ENCODE assay signal across 24 cellular contexts in genomic region chr3:2212211-2212610, GRCh38.
"Had no signal": no experiment of that assay in that cellular context is flagged by ENCODE, and none has a peak within 500 bp of the region (broad histone marks: within the 10 kb centered on the region; RNA-seq: fewer than 3 reads in every experiment).

No MANE protein-coding gene starts in this region.

- H3K27me3 ChIP-seq: dorsolateral prefrontal cortex, esophagus squamous epithelium, gastrocnemius medialis, heart left ventricle, hepatocyte, left lung had no signal

- ATAC-seq: esophagus mucosa; gastrocnemius medialis; heart left ventricle; left cardiac atrium; left lung; left ventricle myocardium superior; lower lobe of right lung; mucosa of descending colon; naive thymus-derived CD8-positive, alpha-beta T cell had no signal

- H3K4me3 ChIP-seq: coronary artery, dorsolateral prefrontal cortex, esophagus squamous epithelium, gastrocnemius medialis, heart left ventricle, hepatocyte, left lung, lower lobe of right lung, mucosa of descending colon had no signal

- H3K36me3 ChIP-seq: esophagus squamous epithelium, gastrocnemius medialis, heart left ventricle, left lung, lower lobe of right lung had no signal

- H3K4me2 ChIP-seq: hepatocyte had no signal

- DNase-seq: dermis blood vessel endothelial cell; dorsolateral prefrontal cortex; effector CD4-positive, alpha-beta T cell; effector memory CD4-positive, alpha-beta T cell; erythroblast; esophagus squamous epithelium; foreskin fibroblast; gastrocnemius medialis; heart left ventricle; hypothalamus; immature natural killer cell; islet precursor cell; kidney; kidney glomerular epithelial cell; left cardiac atrium; left lung; left ventricle myocardium superior; lower lobe of right lung; mucosa of descending colon; naive B cell; naive thymus-derived CD8-positive, alpha-beta T cell had no signal

- H3K4me1 ChIP-seq: esophagus squamous epithelium, gastrocnemius medialis, heart left ventricle, left lung, lower lobe of right lung had no signal

- H2AFZ ChIP-seq: hepatocyte had no signal

- H3K9me3 ChIP-seq: esophagus squamous epithelium, gastrocnemius medialis, heart left ventricle, left lung, lower lobe of right lung, mucosa of descending colon had no signal

- H3K27ac ChIP-seq: coronary artery, dorsolateral prefrontal cortex, esophagus squamous epithelium, gastrocnemius medialis, heart left ventricle, hepatocyte, left lung, lower lobe of right lung had no signal

- H3K79me2 ChIP-seq: hepatocyte had no signal
